ENCODE assay signal across 20 cellular contexts in genomic region chr1:20792177-20792576, GRCh38. TPM values are rescaled to one million over a fixed set of nuclear protein-coding genes. Genes with fewer than 3 reads are reported as not detected.
DNase-seq lines count a peak whose midpoint lies in the region; ATAC-seq, FAIRE-seq and TF ChIP-seq lines count a peak whose summit lies in the region.
"Had no signal": no experiment of that assay in that cellular context is flagged by ENCODE, and none has a peak within 500 bp of the region (broad histone marks: within the 10 kb centered on the region; RNA-seq: fewer than 3 reads in every experiment).

No MANE protein-coding gene starts in this region.

- ATAC-seq in omental fat pad (ENCODE audit: low FRiP score) = no peak
- no peak for ATAC-seq in Right ventricle myocardium inferior
- ATAC-seq: activated CD8-positive, alpha-beta T cell treated with anti-CD3 and anti-CD28 coated beads for 36 hours; esophagus mucosa; PC-3 had no signal

- intact Hi-C loops in Right ventricle myocardium inferior (cut with DNase I) = no loop called here
- intact Hi-C loops in posterior vena cava (cut with DNase I) = no loop called here

- FAIRE-seq in H54 (lab: Jason Lieb, UNC) = no peak
- FAIRE-seq: H1, HTR-8/SVneo had no signal

- no peak overlapping the region for H3K4me3 ChIP-seq in astrocyte of the cerebellum (ENCODE audit: low read depth, low read length)
- H3K4me3 ChIP-seq: neural progenitor cell, sigmoid colon had no signal

- TF ChIP-seq CTCF in astrocyte of the cerebellum (IDR thresholded peaks at IDR 0.05; ENCODE audit: low read depth, low read length, missing control alignments) (no peak), omental fat pad (IDR thresholded peaks at IDR 0.05) (no peak)

- DNase-seq in H54 (ENCODE audit: insufficient read length, low spot score) (peak; percentile 17), astrocyte of the cerebellum (ENCODE audit: low read depth) (peak; percentile 87), glomerular visceral epithelial cell (ENCODE audit: extremely low spot score) (peak; percentile 38), stromal cell of bone marrow (ENCODE audit: low read depth) (peak; percentile 96), omental fat pad (ENCODE audit: low spot score) (no peak), Right ventricle myocardium inferior (ENCODE audit: missing footprints) (no peak), posterior vena cava (ENCODE audit: low spot score) (no peak), DMS79 treated with DMSO at 0.1 percent for 48 hours (lab: John Stamatoyannopoulos, UW) (no peak)
- DNase-seq: activated CD8-positive, alpha-beta T cell treated with anti-CD3 and anti-CD28 coated beads for 36 hours; CD4-positive, alpha-beta memory T cell; cortex of kidney; NCI-H2029; NCI-H524; PC-3; sigmoid colon; stimulated activated CD4-positive, alpha-beta T cell treated with anti-CD3 and anti-CD28 coated beads, Interleukin-4, amount 100 ng/mL, for 24 hours had no signal

- in situ Hi-C loops in astrocyte of the cerebellum (cut with HindIII; ENCODE audit: low sequenced_read_pairs) = no loop called here

- TF ChIP-seq POLR2A in H54 (IDR thresholded peaks at IDR 0.05; ENCODE audit: low read depth, low read length) = no peak

RNA-seq across cellular contexts. Expression of gene HP1BP3, which starts 5.1 kb away (rescaled TPM):
- 100 to 1,000 TPM; 138 to 202 (median 148) TPM for total RNA-seq in omental fat pad
- 110 TPM for total RNA-seq in Right ventricle myocardium inferior
- 100 to 1,000 TPM; 149 to 164 TPM for total RNA-seq in posterior vena cava

RNA-seq across cellular contexts. Expression of gene SH2D5, which starts 59.7 kb away (rescaled TPM):
- total RNA-seq in omental fat pad (1 to 10 TPM in 1 of 4 donors, under 1 TPM in 2, not detected in 1; 0.25 to 5.8 (median 0.84) TPM), Right ventricle myocardium inferior (not detected), posterior vena cava (1 to 10 TPM in 1 of 2 donors, under 1 TPM in 1; 0.14 to 2.1 TPM)

Comparison
In these comparisons a context has a peak if more than half of its experiments do, and no peak if none do; other contexts are left out.
1. DNase-seq: peak in H54 (single experiment), astrocyte of the cerebellum (single experiment), glomerular visceral epithelial cell (single experiment) and stromal cell of bone marrow (single experiment); none in omental fat pad (single experiment), Right ventricle myocardium inferior (single experiment), posterior vena cava (single experiment) and DMS79 treated with DMSO at 0.1 percent for 48 hours (single experiment).